In genomic region chr9:124973807-124974206, GRCh38 we compare ENCODE assay signal across 21 cellular contexts.
"Had no signal": no experiment of that assay in that cellular context is flagged by ENCODE, and none has a peak within 500 bp of the region (broad histone marks: within the 10 kb centered on the region; RNA-seq: fewer than 3 reads in every experiment).

No MANE protein-coding gene starts in this region.

- H3K4me3 Mint-ChIP-seq: activated CD8-positive, alpha-beta T cell treated with anti-CD3 and anti-CD28 coated beads, Interleukin-2, amount 10 ng/mL, durations not matched to agents 7 days and 5 days; activated naive CD4-positive, alpha-beta T cell treated with anti-CD3 and anti-CD28 coated beads, Interleukin-2, amount 50 U/mL, for 24 hours; IgD-negative memory B cell had no signal

- H3K9me3 Mint-ChIP-seq: activated naive CD4-positive, alpha-beta T cell treated with anti-CD3 and anti-CD28 coated beads, Interleukin-2, amount 50 U/mL, for 24 hours; IgD-negative memory B cell had no signal

- H3K4me1 Mint-ChIP-seq: activated naive CD4-positive, alpha-beta T cell treated with anti-CD3 and anti-CD28 coated beads, Interleukin-2, amount 50 U/mL, for 24 hours; IgD-negative memory B cell had no signal

- H3K27me3 Mint-ChIP-seq: activated naive CD4-positive, alpha-beta T cell treated with anti-CD3 and anti-CD28 coated beads, Interleukin-2, amount 50 U/mL, for 24 hours; IgD-negative memory B cell had no signal

- H3K27ac Mint-ChIP-seq: activated CD8-positive, alpha-beta T cell treated with anti-CD3 and anti-CD28 coated beads, Interleukin-2, amount 10 ng/mL, durations not matched to agents 7 days and 5 days; activated naive CD4-positive, alpha-beta T cell treated with anti-CD3 and anti-CD28 coated beads, Interleukin-2, amount 50 U/mL, for 24 hours; IgD-negative memory B cell had no signal

- DNase-seq: activated CD4-positive, alpha-beta T cell treated with anti-CD3 and anti-CD28 coated beads for 48 hours; activated CD4-positive, alpha-beta T cell treated with anti-CD3 and anti-CD28 coated beads, Interleukin-2, amount 50 U/mL, for 4 hours; activated CD4-positive, CD25-positive, alpha-beta regulatory T cell treated with anti-CD3 and anti-CD28 coated beads, Interleukin-2, amount 50 U/mL, for 72 hours; activated CD8-positive, alpha-beta memory T cell treated with anti-CD3 and anti-CD28 coated beads, Interleukin-2, amount 50 U/mL, for 48 hours; activated CD8-positive, alpha-beta T cell treated with anti-CD3 and anti-CD28 coated beads, Interleukin-2, amount 10 ng/mL, durations not matched to agents 7 days and 5 days; activated effector memory CD4-positive, alpha-beta T cell treated with Interleukin-2 at 50 U/mL for 16 hours; activated naive CD4-positive, alpha-beta T cell; activated T-cell treated with anti-CD3 and anti-CD28 coated beads, Interleukin-2, amount 50 U/mL, for 1 hour; aorta; caudate nucleus; MG63; MV-4-11; NCI-H1092 treated with DMSO at 0.1 percent for 48 hours; NCI-H1417 treated with DMSO at 0.1 percent for 48 hours; NCI-H1694 treated with DMSO at 0.1 percent for 48 hours; NCI-H2029 treated with DMSO at 0.1 percent for 48 hours; NCI-H524; PC-9; SHP77 treated with DMSO at 0.1 percent for 48 hours had no signal
